ENCODE assay signal across 26 cellular contexts in genomic region chr3:187610926-187611545, GRCh38. TPM values are rescaled to one million over a fixed set of nuclear protein-coding genes. Genes with fewer than 3 reads are reported as not detected.
DNase-seq lines count a peak whose midpoint lies in the region; ATAC-seq, FAIRE-seq and TF ChIP-seq lines count a peak whose summit lies in the region.
"Had no signal": no experiment of that assay in that cellular context is flagged by ENCODE, and none has a peak within 500 bp of the region (broad histone marks: within the 10 kb centered on the region; RNA-seq: fewer than 3 reads in every experiment).

No MANE protein-coding gene starts in this region.

- intact Hi-C loops in kidney (cut with DNase I) = no loop called here

- H3K27ac ChIP-seq in kidney (ENCODE audit: low read depth in 2 of 2, low read length in 2 of 2) = no peak overlapping the region
- H3K27ac ChIP-seq: brain microvascular endothelial cell, KMS-11, neutrophil, SJCRH30, upper lobe of right lung had no signal

- no peaks in the 10 kb centered on the region for H3K9me3 ChIP-seq in kidney (ENCODE audit: control insufficient read depth in 1 of 2, low read length in 2 of 2)
- H3K9me3 ChIP-seq: BE2C, heart right ventricle, neutrophil, SJCRH30, upper lobe of right lung had no signal

- no peaks in the 10 kb centered on the region for H3K4me1 Mint-ChIP-seq in stimulated activated naive CD8-positive, alpha-beta T cell treated with anti-CD3 and anti-CD28 coated beads, Interleukin-15, amount 100 ng/mL, for 72 hours
- H3K4me1 Mint-ChIP-seq: activated CD4-positive, alpha-beta memory T cell treated with anti-CD3 and anti-CD28 coated beads, Interleukin-2, amount 10 ng/mL, durations not matched to agents 7 days and 5 days; activated naive CD4-positive, alpha-beta T cell treated with anti-CD3 and anti-CD28 coated beads, Interleukin-2, amount 10 ng/mL, durations not matched to agents 7 days and 5 days had no signal

- H3K4me3 ChIP-seq in cardiac fibroblast (replicated peaks in 1 of 2; ENCODE audit: low read depth in 2 of 2, low read length in 2 of 2) (no peak overlapping the region), kidney (ENCODE audit: low read length in 2 of 2) (no peak overlapping the region)
- H3K4me3 ChIP-seq: heart right ventricle, SJCRH30, upper lobe of right lung had no signal

- H3K27ac Mint-ChIP-seq in stimulated activated naive CD8-positive, alpha-beta T cell treated with anti-CD3 and anti-CD28 coated beads, Interleukin-15, amount 100 ng/mL, for 72 hours = no peak overlapping the region
- H3K27ac Mint-ChIP-seq: activated CD4-positive, alpha-beta memory T cell treated with anti-CD3 and anti-CD28 coated beads, Interleukin-2, amount 10 ng/mL, durations not matched to agents 7 days and 5 days; activated naive CD4-positive, alpha-beta T cell treated with anti-CD3 and anti-CD28 coated beads, Interleukin-2, amount 10 ng/mL, durations not matched to agents 7 days and 5 days; activated T-cell treated with anti-CD3 and anti-CD28 coated beads, Interleukin-2, amount 50 U/mL, for 24 hours; stimulated activated naive CD8-positive, alpha-beta T cell treated with anti-CD3 and anti-CD28 coated beads, Interleukin-15, Interleukin-2, amounts not matched to agents 100 ng/mL and 50 ng/mL, for 24 hours; T-helper 17 cell had no signal

- ATAC-seq in stimulated activated naive CD8-positive, alpha-beta T cell treated with anti-CD3 and anti-CD28 coated beads, Interleukin-15, amount 100 ng/mL, for 72 hours = no peak
- ATAC-seq: esophagus mucosa, T-helper 17 cell, upper lobe of right lung had no signal

- H3K4me3 Mint-ChIP-seq in stimulated activated naive CD8-positive, alpha-beta T cell treated with anti-CD3 and anti-CD28 coated beads, Interleukin-15, amount 100 ng/mL, for 72 hours = no peak overlapping the region
- H3K4me3 Mint-ChIP-seq: activated CD4-positive, alpha-beta memory T cell treated with anti-CD3 and anti-CD28 coated beads, Interleukin-2, amount 10 ng/mL, durations not matched to agents 7 days and 5 days; activated naive CD4-positive, alpha-beta T cell treated with anti-CD3 and anti-CD28 coated beads, Interleukin-2, amount 10 ng/mL, durations not matched to agents 7 days and 5 days; activated T-cell treated with anti-CD3 and anti-CD28 coated beads, Interleukin-2, amount 50 U/mL, for 24 hours; stimulated activated naive CD8-positive, alpha-beta T cell treated with anti-CD3 and anti-CD28 coated beads, Interleukin-15, Interleukin-2, amounts not matched to agents 100 ng/mL and 50 ng/mL, for 24 hours; T-helper 17 cell had no signal

- peaks cover 49% of the 10 kb centered on the region for H3K27me3 Mint-ChIP-seq in stimulated activated naive CD8-positive, alpha-beta T cell treated with anti-CD3 and anti-CD28 coated beads, Interleukin-15, amount 100 ng/mL, for 72 hours

- FAIRE-seq in kidney (lab: Jason Lieb, UNC) (peak; percentile 54), urothelium cell line (lab: Jason Lieb, UNC) (peak; percentile 5)
- FAIRE-seq: D721Med, G401.6, keratinocyte had no signal

- no peaks in the 10 kb centered on the region for H3K36me3 ChIP-seq in kidney (ENCODE audit: control insufficient read depth in 1 of 2, insufficient read depth in 2 of 2, low read length in 2 of 2)
- H3K36me3 ChIP-seq: BE2C, brain microvascular endothelial cell, heart right ventricle, neutrophil, SJCRH30, upper lobe of right lung had no signal

- H3K9ac ChIP-seq in kidney (ENCODE audit: low read length in 2 of 2) = no peak overlapping the region
- H3K9ac ChIP-seq: KMS-11 had no signal

- DNase-seq in GM04503 (ENCODE audit: low read depth) (peak; percentile 72), cardiac fibroblast (ENCODE audit: low read depth in 2 of 2) (peak; percentile 3 to 6), kidney (no peak), urothelium cell line (ENCODE audit: low spot score) (no peak), 8988T (no peak), epidermal melanocyte (ENCODE audit: insufficient read length, low spot score) (no peak)
- no peak for DNase-seq in stimulated activated naive CD8-positive, alpha-beta T cell treated with anti-CD3 and anti-CD28 coated beads, Interleukin-15, amount 100 ng/mL, for 72 hours
- DNase-seq: activated CD4-positive, alpha-beta memory T cell treated with anti-CD3 and anti-CD28 coated beads, Interleukin-2, amount 10 ng/mL, durations not matched to agents 7 days and 5 days; activated naive CD4-positive, alpha-beta T cell treated with anti-CD3 and anti-CD28 coated beads, Interleukin-2, amount 10 ng/mL, durations not matched to agents 7 days and 5 days; activated T-cell treated with anti-CD3 and anti-CD28 coated beads, Interleukin-2, amount 50 U/mL, for 24 hours; BE2C; brain microvascular endothelial cell; heart right ventricle; OCI-M1; retina; SJCRH30; T-helper 17 cell; upper lobe of right lung had no signal

- peaks cover 7% of the 10 kb centered on the region in 2 donors for H3K4me1 ChIP-seq in kidney (ENCODE audit: control insufficient read depth in 1 of 2, insufficient read depth in 1 of 2, low read depth in 1 of 2, low read length in 2 of 2)
- H3K4me1 ChIP-seq: BE2C, SJCRH30, upper lobe of right lung had no signal

- no peaks in the 10 kb centered on the region for H3K9me3 Mint-ChIP-seq in stimulated activated naive CD8-positive, alpha-beta T cell treated with anti-CD3 and anti-CD28 coated beads, Interleukin-15, amount 100 ng/mL, for 72 hours
- H3K9me3 Mint-ChIP-seq: activated CD4-positive, alpha-beta memory T cell treated with anti-CD3 and anti-CD28 coated beads, Interleukin-2, amount 10 ng/mL, durations not matched to agents 7 days and 5 days; activated naive CD4-positive, alpha-beta T cell treated with anti-CD3 and anti-CD28 coated beads, Interleukin-2, amount 10 ng/mL, durations not matched to agents 7 days and 5 days; activated T-cell treated with anti-CD3 and anti-CD28 coated beads, Interleukin-2, amount 50 U/mL, for 24 hours; stimulated activated naive CD8-positive, alpha-beta T cell treated with anti-CD3 and anti-CD28 coated beads, Interleukin-15, Interleukin-2, amounts not matched to agents 100 ng/mL and 50 ng/mL, for 24 hours had no signal

- TF ChIP-seq CTCF in cardiac fibroblast (IDR thresholded peaks at IDR 0.05; ENCODE audit: low read depth, low read length) (no peak), kidney (IDR thresholded peaks at IDR 0.05; ENCODE audit: borderline replicate concordance, extremely low read depth, insufficient read depth) (no peak)

RNA-seq across cellular contexts. Expression of gene SST, which starts 59.2 kb away (rescaled TPM):
- total RNA-seq in kidney = not detected
- not detected for polyA plus RNA-seq in kidney (ENCODE audit: insufficient read depth, low read depth, low replicate concordance)
- total RNA-seq: activated CD4-positive, alpha-beta memory T cell treated with anti-CD3 and anti-CD28 coated beads, Interleukin-2, amount 10 ng/mL, durations not matched to agents 7 days and 5 days; esophagus mucosa; heart right ventricle; mononuclear cell; SJCRH30; T-helper 17 cell; upper lobe of right lung had no signal
- polyA plus RNA-seq: keratinocyte had no signal

Comparison
In these comparisons a context has a peak if more than half of its experiments do, and no peak if none do; other contexts are left out.
1. DNase-seq: peak in GM04503 (single experiment) and cardiac fibroblast (2 of 2); none in kidney (single experiment), urothelium cell line (single experiment), 8988T (single experiment), stimulated activated naive CD8-positive, alpha-beta T cell treated with anti-CD3 and anti-CD28 coated beads, Interleukin-15, amount 100 ng/mL, for 72 hours (0 of 2) and epidermal melanocyte (single experiment).